22 cellular contexts compared by ENCODE assay signal in genomic region chr1:231583376-231583775, GRCh38.
"Had no signal": no experiment of that assay in that cellular context is flagged by ENCODE, and none has a peak within 500 bp of the region (broad histone marks: within the 10 kb centered on the region; RNA-seq: fewer than 3 reads in every experiment).

No MANE protein-coding gene starts in this region.

- ATAC-seq: left cardiac atrium; natural killer cell; stimulated activated memory B cell treated with anti-CD40 and anti-IgM and Interleukin-4, amounts not matched to agents 10 μg/mL and 1 μg/mL and 100 μg/mL, for 72 hours; stimulated activated naive CD8-positive, alpha-beta T cell treated with anti-CD3 and anti-CD28 coated beads, Interleukin-15, amount 100 ng/mL, for 72 hours had no signal

- H3K4me3 ChIP-seq: lung, neural progenitor cell, right atrium auricular region, right lobe of liver, smooth muscle cell, tibial nerve, uterus had no signal

- H3K27ac ChIP-seq: neural progenitor cell, neutrophil, parathyroid adenoma, right atrium auricular region, right lobe of liver, tibial nerve, uterus had no signal

- H3K4me1 ChIP-seq: neural progenitor cell, parathyroid adenoma, right atrium auricular region, right lobe of liver, tibial nerve, uterus had no signal

- H3K36me3 ChIP-seq: neural progenitor cell, neutrophil, right atrium auricular region, right lobe of liver, tibial nerve, uterus had no signal

- H3K27me3 ChIP-seq: neural progenitor cell, neutrophil, right atrium auricular region, right lobe of liver, tibial nerve, uterus had no signal

- DNase-seq: left cardiac atrium; mesendoderm; naive B cell; natural killer cell; nephron progenitor cell; occipital lobe; right lobe of liver; stimulated activated CD4-positive, alpha-beta T cell treated with anti-CD3 and anti-CD28 coated beads, Interleukin-1b, Interleukin-23, amount 100 ng/mL, for 48 hours; stimulated activated CD4-positive, alpha-beta T cell treated with anti-CD3 and anti-CD28 coated beads, Interleukin-2, amount 100 ng/mL, for 48 hours; stimulated activated CD4-positive, alpha-beta T cell treated with anti-CD3 and anti-CD28 coated beads, Interleukin-4, amount 100 ng/mL, for 4 hours; stimulated activated CD8-positive, alpha-beta memory T cell treated with anti-CD3 and anti-CD28 coated beads, Interleukin-4, amount 100 ng/mL, for 48 hours; stimulated activated naive CD4-positive, alpha-beta T cell treated with Interleukin-2 at 50 U/mL for 16 hours; stimulated activated naive CD8-positive, alpha-beta T cell treated with anti-CD3 and anti-CD28 coated beads, Interleukin-15, amount 100 ng/mL, for 72 hours; uterus had no signal

- H3K9me3 ChIP-seq: neutrophil, right atrium auricular region, right lobe of liver, tibial nerve, uterus had no signal
